8 cellular contexts compared by ENCODE assay signal in genomic region chr14:74084277-74085046, GRCh38.
DNase-seq lines count a peak whose midpoint lies in the region; ATAC-seq and FAIRE-seq lines count a peak whose summit lies in the region.

TSS of gene ALDH6A1 (minus strand) at chr14:74084453. CDS start at chr14:74084394, 59 bp downstream.
TSS of gene LIN52 (plus strand) at chr14:74084956. CDS start at chr14:74084975, 19 bp downstream.

- ATAC-seq in GM19043 (IDR thresholded peaks at IDR 0.05; ENCODE audit: low read depth, unreplicated experiment) (peak; percentile 91), HG03378 (IDR thresholded peaks at IDR 0.05; ENCODE audit: unreplicated experiment) (peak; percentile 84)
- ATAC-seq in activated CD4-positive, CD25-positive, alpha-beta regulatory T cell treated with anti-CD3 and anti-CD28 coated beads, Interleukin-2, amount 50 U/mL, for 24 hours: peak; percentile 92 to 94

- DNase-seq in Ammon's horn (ENCODE audit: low spot score) (peak; percentile 100), NCI-H446 treated with DMSO at 0.1 percent for 48 hours (lab: John Stamatoyannopoulos, UW) (peak; percentile 100), cerebellar cortex (ENCODE audit: low spot score) (peak; percentile 100)
- peak; percentile 100 for DNase-seq in stimulated activated CD4-positive, alpha-beta T cell treated with anti-CD3 and anti-CD28 coated beads, Interleukin-12 subunit alpha, Interleukin-12 subunit beta, amount 100 ng/mL, for 4 hours

- peak; percentile 91 for FAIRE-seq in islet of Langerhans (lab: Jason Lieb, UNC)

Comparison
In these comparisons a context has a peak if more than half of its experiments do, and no peak if none do; other contexts are left out.
1. Peak in every context shown above with its lines: DNase-seq and ATAC-seq.